ENCODE assay signal across 27 cellular contexts in genomic region chr12:12998248-12998647, GRCh38. TPM values are rescaled to one million over a fixed set of nuclear protein-coding genes. Genes with fewer than 3 reads are reported as not detected.
DNase-seq lines count a peak whose midpoint lies in the region; ATAC-seq and TF ChIP-seq lines count a peak whose summit lies in the region.
"Had no signal": no experiment of that assay in that cellular context is flagged by ENCODE, and none has a peak within 500 bp of the region (broad histone marks: within the 10 kb centered on the region; RNA-seq: fewer than 3 reads in every experiment).

No MANE protein-coding gene starts in this region.

- H3K9me3 Mint-ChIP-seq in HFFc6 (no peaks in the 10 kb centered on the region), brain (peaks cover 0 to 3% (median 0%) of the 10 kb centered on the region in 5 experiments)
- H3K9me3 Mint-ChIP-seq: stimulated activated effector memory CD8-positive, alpha-beta T cell treated with anti-CD3 and anti-CD28 coated beads, Interleukin-12 subunit alpha, Interleukin-12 subunit beta, amount 100 ng/mL, for 72 hours had no signal

- H2AK5ac ChIP-seq in mesenchymal stem cell (ENCODE audit: low read length, severe bottlenecking): no peak overlapping the region

- TF ChIP-seq CTCF in HFFc6 (IDR thresholded peaks at IDR 0.05) (no peak), brain (conservative IDR thresholded peaks at IDR 0.05) (no peak), thoracic aorta (IDR thresholded peaks at IDR 0.05) (no peak)

- H3K4me1 Mint-ChIP-seq in HFFc6 (ENCODE audit: low read depth): peaks cover 59% of the 10 kb centered on the region
- H3K4me1 Mint-ChIP-seq in brain: peaks cover 40% of the 10 kb centered on the region

- H3K4me1 ChIP-seq in mesenchymal stem cell (ENCODE audit: control insufficient read depth, insufficient read depth, low read depth, low read length) (peaks cover 18% of the 10 kb centered on the region), thoracic aorta (ENCODE audit: control insufficient read depth in 1 of 2, low read depth in 2 of 2) (peaks cover 19 to 33% of the 10 kb centered on the region in 2 donors)

- H3K27me3 Mint-ChIP-seq in HFFc6 (ENCODE audit: insufficient read depth) (no peaks in the 10 kb centered on the region; the same call in 1 of the 2 replicates), brain (peaks cover 16% of the 10 kb centered on the region)
- H3K27me3 Mint-ChIP-seq: B cell, T-helper 17 cell had no signal

- H3K4me3 Mint-ChIP-seq in HFFc6: peak overlapping the region; percentile 91
- peak overlapping the region in 3 of 5 experiments; percentile 9 to 97 (median 21) for H3K4me3 Mint-ChIP-seq in brain

- no peak overlapping the region for H2BK12ac ChIP-seq in mesenchymal stem cell (ENCODE audit: low read length in 2 of 2)

- H3K4me3 ChIP-seq in mesenchymal stem cell (ENCODE audit: insufficient read depth in 1 of 2, low read depth in 1 of 2, low read length in 2 of 2) (peak overlapping the region in 1 of 2 experiments; percentile 98), thoracic aorta (peak overlapping the region; percentile 73)
- H3K4me3 ChIP-seq: SJCRH30 had no signal

- no peaks in the 10 kb centered on the region for H3K9me3 ChIP-seq in mesenchymal stem cell (ENCODE audit: control insufficient read depth, low read length)
- H3K9me3 ChIP-seq in thoracic aorta: no peaks in the 10 kb centered on the region
- H3K9me3 ChIP-seq: neutrophil, SJCRH30, tibial nerve had no signal

- H3K14ac ChIP-seq in mesenchymal stem cell (ENCODE audit: low read length in 2 of 2): no peak overlapping the region

- H2BK5ac ChIP-seq in mesenchymal stem cell (ENCODE audit: low read depth, low read length, poor library complexity, severe bottlenecking): no peak overlapping the region

- peaks cover 42% of the 10 kb centered on the region for H3K79me1 ChIP-seq in mesenchymal stem cell (replicated peaks; ENCODE audit: low read length, poor library complexity, severe bottlenecking)

- no peak for DNase-seq in HFFc6
- no peak for DNase-seq in mesenchymal stem cell
- no peak for DNase-seq in thoracic aorta (ENCODE audit: low spot score)
- DNase-seq in activated CD4-positive, alpha-beta T cell treated with anti-CD3 and anti-CD28 coated beads for 4 hours: no peak
- DNase-seq in activated gamma-delta T cell treated with Interleukin-2 at 50 U/mL for 16 hours: no peak
- DNase-seq: activated CD4-positive, alpha-beta T cell treated with anti-CD3 and anti-CD28 coated beads, Interleukin-2, amount 50 U/mL, for 48 hours; activated effector memory CD4-positive, alpha-beta T cell treated with anti-CD3 and anti-CD28 coated beads, Interleukin-2, amount 50 U/mL, for 16 hours; aorta; cerebellar nuclear complex; COR-L47; DND-41; effector CD4-positive, alpha-beta T cell; head of caudate nucleus; Kasumi-1; NCI-H1048; NCI-H2029; SJCRH30; T-helper 17 cell had no signal

- H3K18ac ChIP-seq in mesenchymal stem cell (ENCODE audit: low read depth in 1 of 2, low read length in 2 of 2): no peak overlapping the region

- H3K9ac ChIP-seq in mesenchymal stem cell (ENCODE audit: low read length): peak overlapping the region; percentile 94

- no peak overlapping the region for H3K23ac ChIP-seq in mesenchymal stem cell (ENCODE audit: low read length in 2 of 2)

- ATAC-seq in thoracic aorta (ENCODE audit: insufficient number of reproducible peaks, low FRiP score, low read depth): no peak
- ATAC-seq in GM18907 (IDR thresholded peaks at IDR 0.05; ENCODE audit: unreplicated experiment): no peak
- ATAC-seq: left lobe of liver; stimulated activated effector memory CD8-positive, alpha-beta T cell treated with anti-CD3 and anti-CD28 coated beads, Interleukin-12 subunit alpha, Interleukin-12 subunit beta, amount 100 ng/mL, for 72 hours; T-helper 17 cell; WTC11 had no signal

- no peak overlapping the region for H3K4me2 ChIP-seq in mesenchymal stem cell (ENCODE audit: low read length, poor library complexity, severe bottlenecking)

- H2BK120ac ChIP-seq in mesenchymal stem cell (ENCODE audit: low read depth, low read length): no peak overlapping the region

- 99% methylated on average over 4 of the region's 4 CpGs for WGBS in mesenchymal stem cell

- H3K36me3 ChIP-seq in mesenchymal stem cell (ENCODE audit: control insufficient read depth in 1 of 2, insufficient read depth in 2 of 2, low read depth in 1 of 2, low read length in 2 of 2) (peaks cover 0 to 13% of the 10 kb centered on the region in 2 experiments), thoracic aorta (no peaks in the 10 kb centered on the region)
- H3K36me3 ChIP-seq: neutrophil, SJCRH30, tibial nerve had no signal

- H3K36me3 Mint-ChIP-seq in HFFc6 (ENCODE audit: low read depth): peaks cover 14% of the 10 kb centered on the region
- H3K36me3 Mint-ChIP-seq in brain: no peaks in the 10 kb centered on the region

- H3K27ac ChIP-seq in mesenchymal stem cell (ENCODE audit: low read length, poor library complexity, severe bottlenecking) (no peak overlapping the region), thoracic aorta (no peak overlapping the region)
- H3K27ac ChIP-seq: neutrophil, SJCRH30 had no signal

- H4K91ac ChIP-seq in mesenchymal stem cell (ENCODE audit: low read length): no peak overlapping the region

- H3K27me3 ChIP-seq in mesenchymal stem cell (ENCODE audit: control insufficient read depth in 1 of 2, insufficient read depth in 1 of 2, low read length in 2 of 2) (no peaks in the 10 kb centered on the region), thoracic aorta (replicated peaks; ENCODE audit: insufficient read depth) (no peaks in the 10 kb centered on the region)
- H3K27me3 ChIP-seq: SJCRH30, tibial nerve had no signal

- H4K8ac ChIP-seq in mesenchymal stem cell (ENCODE audit: low read length): no peak overlapping the region

- H3K4ac ChIP-seq in mesenchymal stem cell (ENCODE audit: low read depth in 1 of 2, low read length in 2 of 2): no peak overlapping the region

- no peak overlapping the region for H2BK15ac ChIP-seq in mesenchymal stem cell (ENCODE audit: low read depth, poor library complexity, severe bottlenecking)

- H3K27ac Mint-ChIP-seq in HFFc6: no peak overlapping the region
- no peak overlapping the region for H3K27ac Mint-ChIP-seq in brain
- H3K27ac Mint-ChIP-seq: stimulated activated effector memory CD8-positive, alpha-beta T cell treated with anti-CD3 and anti-CD28 coated beads, Interleukin-12 subunit alpha, Interleukin-12 subunit beta, amount 100 ng/mL, for 72 hours; T-helper 17 cell; WTC11 had no signal

- no peak overlapping the region for H2AFZ ChIP-seq in mesenchymal stem cell (ENCODE audit: low read depth, low read length)

RNA-seq across cellular contexts. Expression of gene HEBP1, which starts 1.8 kb away (rescaled TPM):
- 100 to 1,000 TPM in 1 of 6 experiments, 10 to 100 TPM in 5; 65.0 to 100 (median 70.8) TPM for total RNA-seq in HFFc6 (2021; fragmentation: NEBNext Ultra II Directional; extraction: Animal tissue kit (Norgen Biotek cat#: 25700))
- 57.4 TPM for polyA plus RNA-seq in brain (ENCODE audit: insufficient read depth, low read depth, low replicate concordance)
- polyA plus RNA-seq in mesenchymal stem cell (2013, experiment 1 of 2): 91.3 TPM
- polyA plus RNA-seq in mesenchymal stem cell (2013, experiment 2 of 2): 90.4 TPM
- total RNA-seq in thoracic aorta: 10 to 100 TPM; 39.9 to 57.8 TPM

RNA-seq across cellular contexts. Expression of gene FAM234B, which starts 45.9 kb away (rescaled TPM):
- total RNA-seq in HFFc6 (2021; fragmentation: NEBNext Ultra II Directional; extraction: Animal tissue kit (Norgen Biotek cat#: 25700)): 1 to 10 TPM; 3.0 to 4.6 (median 3.7) TPM
- 17.1 TPM for polyA plus RNA-seq in brain (ENCODE audit: insufficient read depth, low read depth, low replicate concordance)
- polyA plus RNA-seq in mesenchymal stem cell (2013, experiment 1 of 2): 2.3 TPM
- polyA plus RNA-seq in mesenchymal stem cell (2013, experiment 2 of 2): 2.5 TPM
- total RNA-seq in thoracic aorta: 1 to 10 TPM; 4.5 to 8.5 TPM

RNA-seq across cellular contexts. Expression of gene GPRC5D, which starts 46.3 kb away (rescaled TPM):
- not detected for total RNA-seq in HFFc6 (2021; fragmentation: NEBNext Ultra II Directional; extraction: Animal tissue kit (Norgen Biotek cat#: 25700))
- polyA plus RNA-seq in brain (ENCODE audit: insufficient read depth, low read depth, low replicate concordance): not detected
- polyA plus RNA-seq in mesenchymal stem cell (2013, experiment 1 of 2): not detected
- polyA plus RNA-seq in mesenchymal stem cell (2013, experiment 2 of 2): not detected
- not detected for total RNA-seq in thoracic aorta
- total RNA-seq: left lobe of liver, mucosa of gallbladder, SJCRH30, T-helper 17 cell, tibial nerve had no signal
- polyA plus RNA-seq: aorta had no signal
